In genomic region chr17:40015005-40015997, GRCh38 we compare ENCODE assay signal across 16 cellular contexts. TPM values are rescaled to one million over a fixed set of nuclear protein-coding genes. Genes with fewer than 3 reads are reported as not detected.
DNase-seq lines count a peak whose midpoint lies in the region; ATAC-seq and TF ChIP-seq lines count a peak whose summit lies in the region.
"Had no signal": no experiment of that assay in that cellular context is flagged by ENCODE, and none has a peak within 500 bp of the region (broad histone marks: within the 10 kb centered on the region; RNA-seq: fewer than 3 reads in every experiment).

Gene CSF3 (plus strand): TSS chr17:40015440. CDS start chr17:40015475, 35 bp downstream.

- peak within 1 kb of the TSS; percentile 80 for H3K27ac Mint-ChIP-seq in activated naive CD4-positive, alpha-beta T cell treated with anti-CD3 and anti-CD28 coated beads, Interleukin-2, amount 10 ng/mL, durations not matched to agents 7 days and 5 days
- H3K27ac Mint-ChIP-seq: T-helper 2 cell treated with Interferon-gamma antibody and Interleukin-4, amounts not matched to agents 5 μg/mL and 100 μg/mL, for 36 hours had no signal

- DNase-seq in activated naive CD4-positive, alpha-beta T cell treated with anti-CD3 and anti-CD28 coated beads, Interleukin-2, amount 10 ng/mL, durations not matched to agents 7 days and 5 days: no peak
- DNase-seq in activated naive CD4-positive, alpha-beta T cell treated with anti-CD3 and anti-CD28 coated beads, Interleukin-2, amount 50 U/mL, for 16 hours: no peak
- DNase-seq in right cardiac atrium (peak; percentile 53 to 72 (median 71)), testis (no peak), occipital lobe (lab: John Stamatoyannopoulos, UW) (no peak)
- DNase-seq: activated CD8-positive, alpha-beta memory T cell treated with anti-CD3 and anti-CD28 coated beads, Interleukin-2, amount 50 U/mL, for 4 hours; hippocampal formation; NCI-H446 had no signal

- no peak for TF ChIP-seq POLR2A in testis (IDR thresholded peaks at IDR 0.05)

- peaks cover 16% of the 10 kb centered on the region for H3K4me1 Mint-ChIP-seq in activated naive CD4-positive, alpha-beta T cell treated with anti-CD3 and anti-CD28 coated beads, Interleukin-2, amount 10 ng/mL, durations not matched to agents 7 days and 5 days

- H3K27ac ChIP-seq in adipose tissue (ENCODE audit: low read depth, low read length) (peak within 1 kb of the TSS; percentile 19), right cardiac atrium (ENCODE audit: low read length) (peak within 1 kb of the TSS; percentile 40), testis (peak within 1 kb of the TSS; percentile 14 to 78)
- H3K27ac ChIP-seq: cardiac muscle cell, neutrophil had no signal

- H3K4me3 Mint-ChIP-seq in activated naive CD4-positive, alpha-beta T cell treated with anti-CD3 and anti-CD28 coated beads, Interleukin-2, amount 10 ng/mL, durations not matched to agents 7 days and 5 days: no peak within 1 kb of the TSS
- H3K4me3 Mint-ChIP-seq: IgD-negative memory B cell; T-helper 2 cell treated with Interferon-gamma antibody and Interleukin-4, amounts not matched to agents 5 μg/mL and 100 μg/mL, for 36 hours had no signal

- CTCF ChIA-PET in activated naive CD4-positive, alpha-beta T cell treated with anti-CD3 and anti-CD28 coated beads, Interleukin-2, amount 10 ng/mL, durations not matched to agents 7 days and 5 days (lab: Charles Lee): interaction anchor here (0.8 to 8.3 kb wide), 12 partner anchors 9 to 178 kb away, joined by 3 to 83 read pairs (median 4); partner anchors contain the start of gene PSMD3

- 47 to 48% (median 48%) methylated on average over 20 of the region's 20 CpGs for WGBS in adipose tissue, 3 donors
- WGBS in right cardiac atrium: 57% methylated on average over 20 of the region's 20 CpGs
- WGBS in testis, 2 donors: 56 to 67% methylated on average over 12 to 20 of the region's 20 CpGs

- peaks cover 34% of the 10 kb centered on the region for H3K27me3 Mint-ChIP-seq in activated naive CD4-positive, alpha-beta T cell treated with anti-CD3 and anti-CD28 coated beads, Interleukin-2, amount 10 ng/mL, durations not matched to agents 7 days and 5 days
- H3K27me3 Mint-ChIP-seq: IgD-negative memory B cell had no signal

- ATAC-seq in right cardiac atrium: peak in 1 of 2 donors; percentile 54
- ATAC-seq in HG03460 (IDR thresholded peaks at IDR 0.05; ENCODE audit: unreplicated experiment): no peak
- no peak for ATAC-seq in HG03139 (IDR thresholded peaks at IDR 0.05; ENCODE audit: unreplicated experiment)

- intact Hi-C loops in right cardiac atrium (cut with DNase I): loop anchor here (5.0 to 10.0 kb wide), 5 partner anchors 60 to 180 kb away; no protein-coding TSS in a partner anchor
- intact Hi-C loops in testis (cut with DNase I; ENCODE audit: low total_unique reads): no loop called here

- H3K9me3 ChIP-seq in right cardiac atrium (ENCODE audit: control insufficient read depth, low read length) (no peaks in the 10 kb centered on the region), testis (no peaks in the 10 kb centered on the region)
- H3K9me3 ChIP-seq: neutrophil had no signal

- no peaks in the 10 kb centered on the region for H3K9me3 Mint-ChIP-seq in activated naive CD4-positive, alpha-beta T cell treated with anti-CD3 and anti-CD28 coated beads, Interleukin-2, amount 10 ng/mL, durations not matched to agents 7 days and 5 days
- H3K9me3 Mint-ChIP-seq: IgD-negative memory B cell; T-helper 2 cell treated with Interferon-gamma antibody and Interleukin-4, amounts not matched to agents 5 μg/mL and 100 μg/mL, for 36 hours had no signal

- peaks cover 5% of the 10 kb centered on the region for H3K36me3 Mint-ChIP-seq in activated naive CD4-positive, alpha-beta T cell treated with anti-CD3 and anti-CD28 coated beads, Interleukin-2, amount 10 ng/mL, durations not matched to agents 7 days and 5 days
- H3K36me3 Mint-ChIP-seq: IgD-negative memory B cell had no signal

- H3K4me3 ChIP-seq in right cardiac atrium (ENCODE audit: low read length) (no peak within 1 kb of the TSS), testis (no peak within 1 kb of the TSS)
- H3K4me3 ChIP-seq: cardiac muscle cell had no signal

- H3K4me1 ChIP-seq in right cardiac atrium (ENCODE audit: control insufficient read depth, insufficient read depth, low read length): peaks cover 10% of the 10 kb centered on the region
- peaks cover 39% of the 10 kb centered on the region for H3K4me1 ChIP-seq in testis

- H3K36me3 ChIP-seq in testis (ENCODE audit: low read depth, missing control alignments): no peaks in the 10 kb centered on the region
- H3K36me3 ChIP-seq: neutrophil had no signal

- TF ChIP-seq CTCF in testis (IDR thresholded peaks at IDR 0.05): no peak

- H3K27me3 ChIP-seq in right cardiac atrium (ENCODE audit: control insufficient read depth, insufficient read depth) (no peaks in the 10 kb centered on the region), testis (no peaks in the 10 kb centered on the region)
- H3K27me3 ChIP-seq: cardiac muscle cell had no signal

RNA-seq across cellular contexts. Expression of gene CSF3, which starts in this region (rescaled TPM):
- polyA plus RNA-seq in adipose tissue (10 to 100 TPM in 1 of 3 donors, 1 to 10 TPM in 1, under 1 TPM in 1; 0.75 to 91.0 (median 4.4) TPM), right cardiac atrium (0.97 TPM), testis (ENCODE audit: insufficient read depth, low read depth, low replicate concordance) (0.80 TPM)
- total RNA-seq in right cardiac atrium (under 1 TPM in 2 of 4 donors, not detected in 2; 0.40 to 0.58 TPM), testis (1 to 10 TPM; 2.4 to 3.6 TPM), occipital lobe (0.16 TPM)
- total RNA-seq: cardiac muscle cell, urinary bladder had no signal
- polyA plus RNA-seq: cardiac muscle cell, IgD-negative memory B cell had no signal

Comparison
In these comparisons a context has a peak if more than half of its experiments do, and no peak if none do; other contexts are left out.
1. Peak in DNase-seq and H3K27ac ChIP-seq in right cardiac atrium; RNA of the gene not detected or under 1 TPM.